16 cellular contexts compared by ENCODE assay signal in genomic region chr14:32404784-32405573, GRCh38.
DNase-seq lines count a peak whose midpoint lies in the region; ATAC-seq lines count a peak whose summit lies in the region.
"Had no signal": no experiment of that assay in that cellular context is flagged by ENCODE, and none has a peak within 500 bp of the region (broad histone marks: within the 10 kb centered on the region; RNA-seq: fewer than 3 reads in every experiment).

No MANE protein-coding gene starts in this region.

- no peak overlapping the region for H2AK5ac ChIP-seq in trophoblast cell (ENCODE audit: low read length)

- intact Hi-C loops in left cardiac atrium (cut with DNase I) = no loop called here

- H4K8ac ChIP-seq in trophoblast cell (ENCODE audit: low read depth, low read length) = peak overlapping the region; percentile 10

- H3K4me1 ChIP-seq in SJCRH30 = peaks cover 13% of the 10 kb centered on the region
- H3K4me1 ChIP-seq in trophoblast cell (ENCODE audit: control insufficient read depth in 1 of 2, insufficient read depth in 2 of 2, low read length in 2 of 2) = peaks cover 3 to 4% of the 10 kb centered on the region in 2 experiments
- H3K4me1 ChIP-seq: BLaER1 had no signal

- no peak overlapping the region for H3K27ac ChIP-seq in SJCRH30
- no peak overlapping the region for H3K27ac ChIP-seq in trophoblast cell (ENCODE audit: low read depth, low read length)
- H3K27ac ChIP-seq: BLaER1, SK-N-MC had no signal

- no peak overlapping the region for H2AFZ ChIP-seq in trophoblast cell (ENCODE audit: insufficient read depth, low read length, poor library complexity)

- no peaks in the 10 kb centered on the region for H3K27me3 ChIP-seq in SJCRH30
- H3K27me3 ChIP-seq in trophoblast cell (ENCODE audit: insufficient read depth, low read length) = no peaks in the 10 kb centered on the region
- H3K27me3 ChIP-seq: BLaER1 had no signal

- H3K79me1 ChIP-seq in trophoblast cell (ENCODE audit: low read length) = no peaks in the 10 kb centered on the region

- H3K4me2 ChIP-seq in trophoblast cell (ENCODE audit: low read length) = no peak overlapping the region
- H3K4me2 ChIP-seq: BLaER1 had no signal

- H3K14ac ChIP-seq in trophoblast cell (ENCODE audit: low read length) = peak overlapping the region; percentile 51

- no peak overlapping the region for H3K4ac ChIP-seq in trophoblast cell (ENCODE audit: low read depth, low read length)

- DNase-seq in LHCN-M2 (ENCODE audit: low read depth) (peak; percentile 69), SJCRH30 (peak; percentile 57 to 67), left cardiac atrium (no peak), trophoblast cell (no peak), midbrain (lab: John Stamatoyannopoulos, UW) (no peak)
- DNase-seq in central memory CD4-positive, alpha-beta T cell = no peak
- DNase-seq: CD8-positive, alpha-beta memory T cell; EL; GOT3; KG1; NCI-H1092; NCI-H187; NCI-H510A had no signal

- H2BK12ac ChIP-seq in trophoblast cell (ENCODE audit: low read length) = peak overlapping the region; percentile 31

- no peak overlapping the region for H4K91ac ChIP-seq in trophoblast cell (ENCODE audit: low read depth, low read length)

- H3K36me3 ChIP-seq in SJCRH30 (no peaks in the 10 kb centered on the region), trophoblast cell (ENCODE audit: control insufficient read depth in 1 of 2, insufficient read depth in 2 of 2, low read length in 2 of 2) (no peaks in the 10 kb centered on the region)
- H3K36me3 ChIP-seq: BLaER1 had no signal

- no peak overlapping the region for H2BK5ac ChIP-seq in trophoblast cell (ENCODE audit: low read depth, low read length, poor library complexity)

- H3K9me3 ChIP-seq in SJCRH30 (replicated peaks) (no peaks in the 10 kb centered on the region), trophoblast cell (ENCODE audit: insufficient read depth, low read depth, low read length) (no peaks in the 10 kb centered on the region)
- H3K9me3 ChIP-seq: BLaER1 had no signal

- no peak overlapping the region for H3K23ac ChIP-seq in trophoblast cell (ENCODE audit: low read length)

- H2BK120ac ChIP-seq in trophoblast cell (ENCODE audit: insufficient read depth, low read length, poor library complexity) = no peak overlapping the region

- peak; percentile 80 to 90 for ATAC-seq in left cardiac atrium
- no peak for ATAC-seq in HG02884 (IDR thresholded peaks at IDR 0.05; ENCODE audit: unreplicated experiment)

- H3K4me3 ChIP-seq in SJCRH30 (no peak overlapping the region), trophoblast cell (ENCODE audit: low read depth, low read length) (no peak overlapping the region)
- H3K4me3 ChIP-seq: BLaER1, SK-N-MC had no signal

- no peaks in the 10 kb centered on the region for H3K79me2 ChIP-seq in trophoblast cell (ENCODE audit: control insufficient read depth, insufficient read depth, low read length, poor library complexity)

- H3K18ac ChIP-seq in trophoblast cell (ENCODE audit: low read length) = no peak overlapping the region

- no peak overlapping the region for H4K12ac ChIP-seq in trophoblast cell (ENCODE audit: low read depth, low read length)

- no peak overlapping the region for H3K9ac ChIP-seq in trophoblast cell (ENCODE audit: low read length)
- H3K9ac ChIP-seq: BLaER1 had no signal

Comparison
In these comparisons a context has a peak if more than half of its experiments do, and no peak if none do; other contexts are left out.
1. DNase-seq: peak in LHCN-M2 (single experiment) and SJCRH30 (2 of 2); none in left cardiac atrium (single experiment), trophoblast cell (0 of 2), midbrain (single experiment) and central memory CD4-positive, alpha-beta T cell (single experiment).